Comparison of ENCODE assay signal across 12 cellular contexts in the genomic region with DNA sequence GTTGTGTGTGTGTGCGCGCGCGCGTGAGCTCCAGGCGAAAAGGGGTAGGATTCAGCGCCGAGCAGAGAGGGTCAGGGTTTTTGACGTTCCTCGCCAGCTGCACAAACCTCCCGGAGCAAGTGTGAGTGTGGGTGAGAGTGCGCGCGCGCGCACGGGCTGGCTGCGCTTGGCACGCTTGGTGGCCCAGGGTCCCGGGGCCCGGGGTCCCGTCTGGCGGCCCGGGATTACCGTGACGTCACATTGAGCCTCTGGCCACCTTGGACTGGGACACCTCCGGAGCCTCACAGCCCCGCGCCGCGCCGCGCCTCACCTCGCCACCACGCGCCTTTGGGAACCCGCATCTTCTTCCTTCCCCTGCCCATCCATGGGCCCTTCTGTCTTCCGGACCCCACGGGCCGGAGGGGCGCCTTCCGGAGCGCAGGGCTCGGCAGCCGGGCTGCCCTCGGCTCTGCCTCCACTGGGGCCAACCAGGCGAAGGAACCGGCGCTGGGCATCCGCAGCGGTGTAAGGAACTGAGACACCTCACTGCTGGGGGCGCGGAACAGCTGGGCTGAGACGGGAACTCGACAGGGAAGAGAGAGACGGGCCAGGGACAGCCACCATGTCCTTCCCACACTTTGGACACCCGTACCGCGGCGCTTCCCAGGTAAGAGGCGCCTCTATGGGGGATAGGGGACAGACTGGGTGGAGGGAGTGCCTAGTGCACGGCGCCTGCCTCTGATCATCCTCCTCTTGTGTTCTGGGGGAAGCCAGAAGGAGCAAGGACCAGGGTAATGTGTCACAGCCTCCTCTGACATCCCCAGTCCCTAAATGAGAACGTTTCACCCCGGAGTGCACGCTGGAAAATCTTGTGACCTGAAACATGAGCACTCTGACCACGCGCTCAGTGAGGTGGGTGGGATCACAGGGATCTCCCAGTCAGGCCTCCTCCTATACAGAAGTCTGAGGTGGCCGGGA. TPM values are rescaled to one million over a fixed set of nuclear protein-coding genes. Genes with fewer than 3 reads are reported as not detected.
DNase-seq lines count a peak whose midpoint lies in the region; ATAC-seq and TF ChIP-seq lines count a peak whose summit lies in the region.
"Had no signal": no experiment of that assay in that cellular context is flagged by ENCODE, and none has a peak within 500 bp of the region (broad histone marks: within the 10 kb centered on the region; RNA-seq: fewer than 3 reads in every experiment).

No MANE protein-coding gene starts in this region.

- TF ChIP-seq CTCF in WTC11 (IDR thresholded peaks at IDR 0.05), result no peak

- H3K4me3 ChIP-seq in iPS-20b (ENCODE audit: low read length), result peak overlapping the region; percentile 81

- no peak overlapping the region for H3K27ac Mint-ChIP-seq in WTC11
- H3K27ac Mint-ChIP-seq: T-cell had no signal

- no peaks in the 10 kb centered on the region for H3K36me3 Mint-ChIP-seq in WTC11
- H3K36me3 Mint-ChIP-seq: T-cell had no signal

- H3K4me1 Mint-ChIP-seq in WTC11, result peaks cover 29% of the 10 kb centered on the region

- no peaks in the 10 kb centered on the region for H3K36me3 ChIP-seq in iPS-20b (ENCODE audit: insufficient read depth, low read depth, low read length)

- no peaks in the 10 kb centered on the region for H3K4me1 ChIP-seq in iPS-20b (ENCODE audit: insufficient read depth, low read length)

- ATAC-seq in WTC11 (peak; percentile 5), HG02938 (IDR thresholded peaks at IDR 0.05; ENCODE audit: unreplicated experiment) (no peak)
- ATAC-seq: T-cell had no signal

- peak overlapping the region; percentile 33; the same call in 1 of the 2 replicates for H3K9ac ChIP-seq in iPS-20b (ENCODE audit: low read depth, low read length)

- H3K27me3 Mint-ChIP-seq in WTC11 (ENCODE audit: low read depth), result peaks cover 94% of the 10 kb centered on the region

- DNase-seq in WTC11 (ENCODE audit: low spot score) (peak; percentile 45), retina (peak; percentile 74), SIG-M5 treated with dmso at 0.1 percent for 504 hours (lab: John Stamatoyannopoulos, UW; ENCODE audit: unreplicated experiment) (no peak), SHP77 treated with DMSO at 0.1 percent for 48 hours (lab: John Stamatoyannopoulos, UW) (no peak), dedifferentiated amniotic fluid mesenchymal stem cell (ENCODE audit: extremely low spot score) (no peak)
- DNase-seq: COR-L47; stimulated activated CD4-positive, alpha-beta T cell treated with anti-CD3 and anti-CD28 coated beads, Interleukin-2, amount 100 ng/mL, for 24 hours; T-cell had no signal

- no peaks in the 10 kb centered on the region for H3K9me3 ChIP-seq in iPS-20b (ENCODE audit: insufficient read depth, low read depth, low read length)

- CTCF ChIA-PET in WTC11 (lab: Charles Lee), result interaction anchor here (0.7 to 3.9 kb wide), 14 partner anchors 13 to 367 kb away, joined by 3 to 18 read pairs (median 4); no protein-coding TSS in a partner anchor

- no peaks in the 10 kb centered on the region for H3K9me3 Mint-ChIP-seq in WTC11
- H3K9me3 Mint-ChIP-seq: T-cell had no signal

- H3K4me3 Mint-ChIP-seq in WTC11, result peak overlapping the region; percentile 77
- H3K4me3 Mint-ChIP-seq: T-cell had no signal

- no peak overlapping the region for H3K27ac ChIP-seq in iPS-20b (ENCODE audit: low read length)

- peak; percentile 47 for TF ChIP-seq POLR2A in GM19099 (IDR thresholded peaks at IDR 0.05; ENCODE audit: extremely low read depth, insufficient read length, low read depth)

- H3K27me3 ChIP-seq in iPS-20b (ENCODE audit: insufficient read depth, low read length), result peaks cover 49% of the 10 kb centered on the region

- POLR2A ChIA-PET in WTC11 (lab: Charles Lee), result no interaction called here

TF ChIP-seq in WTC11, 78 proteins besides CTCF, POLR2A, EP300 and RAD21 (continues in another document):
- TF ChIP-seq, protein P1, sequence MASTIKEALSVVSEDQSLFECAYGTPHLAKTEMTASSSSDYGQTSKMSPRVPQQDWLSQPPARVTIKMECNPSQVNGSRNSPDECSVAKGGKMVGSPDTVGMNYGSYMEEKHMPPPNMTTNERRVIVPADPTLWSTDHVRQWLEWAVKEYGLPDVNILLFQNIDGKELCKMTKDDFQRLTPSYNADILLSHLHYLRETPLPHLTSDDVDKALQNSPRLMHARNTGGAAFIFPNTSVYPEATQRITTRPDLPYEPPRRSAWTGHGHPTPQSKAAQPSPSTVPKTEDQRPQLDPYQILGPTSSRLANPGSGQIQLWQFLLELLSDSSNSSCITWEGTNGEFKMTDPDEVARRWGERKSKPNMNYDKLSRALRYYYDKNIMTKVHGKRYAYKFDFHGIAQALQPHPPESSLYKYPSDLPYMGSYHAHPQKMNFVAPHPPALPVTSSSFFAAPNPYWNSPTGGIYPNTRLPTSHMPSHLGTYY (CRISPR knock-in tag; IDR thresholded peaks at IDR 0.05), result no peak
- TF ChIP-seq FOXP1 (CRISPR knock-in tag; IDR thresholded peaks at IDR 0.05; ENCODE audit: borderline replicate concordance) (0 out of 2 replicates have a peak, but pooled peaks have one; percentile 39), IRF2 (CRISPR knock-in tag; IDR thresholded peaks at IDR 0.05; ENCODE audit: borderline replicate concordance, low read depth) (no peak), ESRRA (CRISPR knock-in tag; IDR thresholded peaks at IDR 0.05; ENCODE audit: borderline replicate concordance) (no peak), ZNF671 (CRISPR knock-in tag; IDR thresholded peaks at IDR 0.05) (no peak), JUN (CRISPR knock-in tag; IDR thresholded peaks at IDR 0.05) (0 out of 2 replicates have a peak, but pooled peaks have one; percentile 30), PRRX2 (CRISPR knock-in tag; IDR thresholded peaks at IDR 0.05) (no peak), NFE2L1 (CRISPR knock-in tag; IDR thresholded peaks at IDR 0.05) (no peak), NFYB (CRISPR knock-in tag; conservative IDR thresholded peaks at IDR 0.05; ENCODE audit: low read depth) (no peak), SMAD3 (CRISPR knock-in tag; IDR thresholded peaks at IDR 0.05; ENCODE audit: borderline replicate concordance) (no peak), RORB (CRISPR knock-in tag; IDR thresholded peaks at IDR 0.05) (no peak)
- TF ChIP-seq, protein P2, sequence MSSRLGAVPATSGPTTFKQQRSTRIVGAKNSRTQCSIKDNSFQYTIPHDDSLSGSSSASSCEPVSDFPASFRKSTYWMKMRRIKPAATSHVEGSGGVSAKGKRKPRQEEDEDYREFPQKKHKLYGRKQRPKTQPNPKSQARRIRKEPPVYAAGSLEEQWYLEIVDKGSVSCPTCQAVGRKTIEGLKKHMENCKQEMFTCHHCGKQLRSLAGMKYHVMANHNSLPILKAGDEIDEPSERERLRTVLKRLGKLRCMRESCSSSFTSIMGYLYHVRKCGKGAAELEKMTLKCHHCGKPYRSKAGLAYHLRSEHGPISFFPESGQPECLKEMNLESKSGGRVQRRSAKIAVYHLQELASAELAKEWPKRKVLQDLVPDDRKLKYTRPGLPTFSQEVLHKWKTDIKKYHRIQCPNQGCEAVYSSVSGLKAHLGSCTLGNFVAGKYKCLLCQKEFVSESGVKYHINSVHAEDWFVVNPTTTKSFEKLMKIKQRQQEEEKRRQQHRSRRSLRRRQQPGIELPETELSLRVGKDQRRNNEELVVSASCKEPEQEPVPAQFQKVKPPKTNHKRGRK (CRISPR knock-in tag; IDR thresholded peaks at IDR 0.05; ENCODE audit: borderline replicate concordance), result peak; percentile 95
- TF ChIP-seq, protein P3, sequence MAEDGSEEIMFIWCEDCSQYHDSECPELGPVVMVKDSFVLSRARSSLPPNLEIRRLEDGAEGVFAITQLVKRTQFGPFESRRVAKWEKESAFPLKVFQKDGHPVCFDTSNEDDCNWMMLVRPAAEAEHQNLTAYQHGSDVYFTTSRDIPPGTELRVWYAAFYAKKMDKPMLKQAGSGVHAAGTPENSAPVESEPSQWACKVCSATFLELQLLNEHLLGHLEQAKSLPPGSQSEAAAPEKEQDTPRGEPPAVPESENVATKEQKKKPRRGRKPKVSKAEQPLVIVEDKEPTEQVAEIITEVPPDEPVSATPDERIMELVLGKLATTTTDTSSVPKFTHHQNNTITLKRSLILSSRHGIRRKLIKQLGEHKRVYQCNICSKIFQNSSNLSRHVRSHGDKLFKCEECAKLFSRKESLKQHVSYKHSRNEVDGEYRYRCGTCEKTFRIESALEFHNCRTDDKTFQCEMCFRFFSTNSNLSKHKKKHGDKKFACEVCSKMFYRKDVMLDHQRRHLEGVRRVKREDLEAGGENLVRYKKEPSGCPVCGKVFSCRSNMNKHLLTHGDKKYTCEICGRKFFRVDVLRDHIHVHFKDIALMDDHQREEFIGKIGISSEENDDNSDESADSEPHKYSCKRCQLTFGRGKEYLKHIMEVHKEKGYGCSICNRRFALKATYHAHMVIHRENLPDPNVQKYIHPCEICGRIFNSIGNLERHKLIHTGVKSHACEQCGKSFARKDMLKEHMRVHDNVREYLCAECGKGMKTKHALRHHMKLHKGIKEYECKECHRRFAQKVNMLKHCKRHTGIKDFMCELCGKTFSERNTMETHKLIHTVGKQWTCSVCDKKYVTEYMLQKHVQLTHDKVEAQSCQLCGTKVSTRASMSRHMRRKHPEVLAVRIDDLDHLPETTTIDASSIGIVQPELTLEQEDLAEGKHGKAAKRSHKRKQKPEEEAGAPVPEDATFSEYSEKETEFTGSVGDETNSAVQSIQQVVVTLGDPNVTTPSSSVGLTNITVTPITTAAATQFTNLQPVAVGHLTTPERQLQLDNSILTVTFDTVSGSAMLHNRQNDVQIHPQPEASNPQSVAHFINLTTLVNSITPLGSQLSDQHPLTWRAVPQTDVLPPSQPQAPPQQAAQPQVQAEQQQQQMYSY (CRISPR knock-in tag; IDR thresholded peaks at IDR 0.05), result no peak
- TF ChIP-seq, protein P4, sequence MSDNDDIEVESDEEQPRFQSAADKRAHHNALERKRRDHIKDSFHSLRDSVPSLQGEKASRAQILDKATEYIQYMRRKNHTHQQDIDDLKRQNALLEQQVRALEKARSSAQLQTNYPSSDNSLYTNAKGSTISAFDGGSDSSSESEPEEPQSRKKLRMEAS (CRISPR knock-in tag; IDR thresholded peaks at IDR 0.05), result peak; percentile 23; the same call in 1 of the 2 replicates
- TF ChIP-seq, protein P5, sequence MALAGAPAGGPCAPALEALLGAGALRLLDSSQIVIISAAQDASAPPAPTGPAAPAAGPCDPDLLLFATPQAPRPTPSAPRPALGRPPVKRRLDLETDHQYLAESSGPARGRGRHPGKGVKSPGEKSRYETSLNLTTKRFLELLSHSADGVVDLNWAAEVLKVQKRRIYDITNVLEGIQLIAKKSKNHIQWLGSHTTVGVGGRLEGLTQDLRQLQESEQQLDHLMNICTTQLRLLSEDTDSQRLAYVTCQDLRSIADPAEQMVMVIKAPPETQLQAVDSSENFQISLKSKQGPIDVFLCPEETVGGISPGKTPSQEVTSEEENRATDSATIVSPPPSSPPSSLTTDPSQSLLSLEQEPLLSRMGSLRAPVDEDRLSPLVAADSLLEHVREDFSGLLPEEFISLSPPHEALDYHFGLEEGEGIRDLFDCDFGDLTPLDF (CRISPR knock-in tag; IDR thresholded peaks at IDR 0.05), result no peak

RNA-seq across cellular contexts. Expression of a gene that starts 0.8 kb away (rescaled TPM):
- 0.14 to 0.23 TPM (median 0.22 TPM) in 3 replicates for total RNA-seq in WTC11 (2021)
- total RNA-seq: activated CD8-positive, alpha-beta memory T cell treated with anti-CD3 and anti-CD28 coated beads for 36 hours; T-cell had no signal

Comparison
In these comparisons a context has a peak if more than half of its experiments do, and no peak if none do; other contexts are left out.
1. DNase-seq: peak in WTC11 (single experiment) and retina (single experiment); none in SIG-M5 treated with dmso at 0.1 percent for 504 hours (single experiment), SHP77 treated with DMSO at 0.1 percent for 48 hours (single experiment) and dedifferentiated amniotic fluid mesenchymal stem cell (single experiment).